In the genomic region with DNA sequence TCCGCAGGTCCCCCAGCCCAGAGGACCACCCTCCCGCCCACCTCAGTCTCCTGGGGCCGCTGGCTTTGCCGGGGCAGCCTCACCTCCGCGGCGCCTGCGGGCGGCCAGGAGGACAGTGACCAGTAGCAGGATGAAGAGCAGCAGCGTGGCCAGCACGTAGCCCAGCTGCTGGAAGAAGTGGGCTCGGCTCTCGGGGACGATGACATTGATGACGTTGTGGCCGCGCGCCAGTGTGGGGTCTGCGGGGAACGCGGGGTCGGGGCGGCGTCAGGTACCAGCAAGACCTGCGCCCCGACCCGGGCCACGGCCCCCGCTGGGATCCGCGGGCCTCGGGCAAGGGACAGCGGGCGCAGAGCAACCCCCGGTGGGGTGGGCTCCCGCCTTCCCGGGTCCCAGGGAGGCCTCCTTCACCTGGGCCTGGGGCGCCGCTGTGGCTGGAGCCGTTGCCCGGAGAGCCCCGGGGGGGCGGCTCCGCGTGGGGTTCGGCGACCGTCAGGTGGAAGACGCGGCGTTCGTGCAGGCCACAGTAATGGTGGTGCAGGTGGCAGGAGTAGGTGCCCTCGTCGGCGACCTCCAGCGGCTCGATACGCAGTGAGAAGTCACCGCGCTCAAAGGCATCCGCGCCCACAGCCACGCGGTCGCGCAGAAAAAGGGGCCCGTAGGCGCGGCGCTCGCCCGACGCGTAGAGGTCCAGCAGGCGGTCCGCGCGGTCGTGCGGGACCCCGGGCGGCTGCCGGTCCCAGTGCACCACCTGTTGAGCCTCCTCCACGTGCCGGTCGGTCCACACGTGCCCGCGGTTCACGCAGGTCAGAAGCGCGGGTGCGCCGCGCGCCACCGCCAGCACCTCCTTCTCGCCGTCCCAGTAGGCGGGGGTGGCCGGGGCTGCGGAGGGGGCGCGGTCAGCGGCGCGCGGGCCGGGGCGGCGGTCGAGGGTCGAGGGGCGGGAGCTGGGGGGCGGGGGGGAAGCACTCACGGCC, we compare ENCODE assay signal across 10 cellular contexts. TPM values are rescaled to one million over a fixed set of nuclear protein-coding genes. Genes with fewer than 3 reads are reported as not detected.
DNase-seq lines count a peak whose midpoint lies in the region; ATAC-seq, FAIRE-seq and TF ChIP-seq lines count a peak whose summit lies in the region.
"Had no signal": no experiment of that assay in that cellular context is flagged by ENCODE, and none has a peak within 500 bp of the region (broad histone marks: within the 10 kb centered on the region; RNA-seq: fewer than 3 reads in every experiment).

No MANE protein-coding gene starts in this region.

- H3K4me3 ChIP-seq in kidney (ENCODE audit: low read length in 2 of 2), result no peak overlapping the region
- peak overlapping the region; percentile 71 to 78 for H3K4me3 ChIP-seq in tibial artery

- H3K4me1 ChIP-seq in kidney (ENCODE audit: control insufficient read depth in 1 of 2, insufficient read depth in 1 of 2, low read depth in 1 of 2, low read length in 2 of 2) (peaks cover 0 to 18% of the 10 kb centered on the region in 2 donors), tibial artery (peaks cover 0 to 83% (median 70%) of the 10 kb centered on the region in 4 donors)

- peaks cover 6% of the 10 kb centered on the region for H3K27me3 Mint-ChIP-seq in activated naive CD4-positive, alpha-beta T cell treated with anti-CD3 and anti-CD28 coated beads, Interleukin-2, amount 50 U/mL, for 24 hours
- peaks cover 78% of the 10 kb centered on the region for H3K27me3 Mint-ChIP-seq in activated naive CD4-positive, alpha-beta T cell treated with anti-CD3 and anti-CD28 coated beads, Interleukin-2, amount 10 ng/mL, durations not matched to agents 7 days and 5 days
- H3K27me3 Mint-ChIP-seq in activated B cell treated with CpG ODN at 0.5 μM for 24 hours, result peaks cover 21% of the 10 kb centered on the region

- H3K36me3 ChIP-seq in kidney (ENCODE audit: control insufficient read depth in 1 of 2, insufficient read depth in 2 of 2, low read length in 2 of 2), result no peaks in the 10 kb centered on the region
- peaks cover 9 to 27% (median 24%) of the 10 kb centered on the region in 3 donors for H3K36me3 ChIP-seq in tibial artery
- H3K36me3 ChIP-seq: gastrocnemius medialis had no signal

- H3K36me3 Mint-ChIP-seq in activated naive CD4-positive, alpha-beta T cell treated with anti-CD3 and anti-CD28 coated beads, Interleukin-2, amount 50 U/mL, for 24 hours, result no peaks in the 10 kb centered on the region
- H3K36me3 Mint-ChIP-seq in activated naive CD4-positive, alpha-beta T cell treated with anti-CD3 and anti-CD28 coated beads, Interleukin-2, amount 10 ng/mL, durations not matched to agents 7 days and 5 days, result no peaks in the 10 kb centered on the region
- H3K36me3 Mint-ChIP-seq in activated B cell treated with CpG ODN at 0.5 μM for 24 hours (ENCODE audit: low read depth), result no peaks in the 10 kb centered on the region

- H3K27ac ChIP-seq in kidney (ENCODE audit: low read depth in 2 of 2, low read length in 2 of 2), result no peak overlapping the region
- H3K27ac ChIP-seq in tibial artery, result peak overlapping the region; percentile 94 to 97
- H3K27ac ChIP-seq in caudate nucleus (ENCODE audit: low read depth, low read length), result no peak overlapping the region

- no peak for DNase-seq in activated naive CD4-positive, alpha-beta T cell treated with anti-CD3 and anti-CD28 coated beads, Interleukin-2, amount 10 ng/mL, durations not matched to agents 7 days and 5 days
- DNase-seq in activated B cell treated with CpG ODN at 0.5 μM for 24 hours (no peak), kidney (peak; percentile 77), tibial artery (no peak), caudate nucleus (lab: John Stamatoyannopoulos, UW) (no peak), NCI-H82 (lab: John Stamatoyannopoulos, UW) (no peak)
- DNase-seq in activated CD8-positive, alpha-beta memory T cell treated with anti-CD3 and anti-CD28 coated beads, Interleukin-2, amount 50 U/mL, for 48 hours, result no peak
- DNase-seq: NK-92 treated with Interleukin-12 subunit alpha and Interleukin-12 subunit beta, amount 100 ng/mL, for 24 hours had no signal

- H3K27me3 ChIP-seq in tibial artery, result no peaks in the 10 kb centered on the region

- no peak overlapping the region for H3K27ac Mint-ChIP-seq in activated naive CD4-positive, alpha-beta T cell treated with anti-CD3 and anti-CD28 coated beads, Interleukin-2, amount 50 U/mL, for 24 hours
- no peak overlapping the region for H3K27ac Mint-ChIP-seq in activated naive CD4-positive, alpha-beta T cell treated with anti-CD3 and anti-CD28 coated beads, Interleukin-2, amount 10 ng/mL, durations not matched to agents 7 days and 5 days
- H3K27ac Mint-ChIP-seq in activated B cell treated with CpG ODN at 0.5 μM for 24 hours, result no peak overlapping the region

- peak; percentile 16 for ATAC-seq in activated B cell treated with CpG ODN at 0.5 μM for 24 hours (ENCODE audit: low read depth)
- ATAC-seq: gastrocnemius medialis had no signal

- no peak for TF ChIP-seq CTCF in activated B cell treated with CpG ODN at 0.5 μM for 24 hours (IDR thresholded peaks at IDR 0.05)
- no peak for TF ChIP-seq CTCF in kidney (IDR thresholded peaks at IDR 0.05; ENCODE audit: borderline replicate concordance, extremely low read depth, insufficient read depth)
- no peak for TF ChIP-seq CTCF in tibial artery (IDR thresholded peaks at IDR 0.05)

- no peaks in the 10 kb centered on the region for H3K9me3 ChIP-seq in kidney (ENCODE audit: control insufficient read depth in 1 of 2, low read length in 2 of 2)
- no peaks in the 10 kb centered on the region for H3K9me3 ChIP-seq in tibial artery
- H3K9me3 ChIP-seq: gastrocnemius medialis had no signal

- CTCF ChIA-PET in activated naive CD4-positive, alpha-beta T cell treated with anti-CD3 and anti-CD28 coated beads, Interleukin-2, amount 10 ng/mL, durations not matched to agents 7 days and 5 days (lab: Charles Lee), result interaction anchor here (1.0 to 1.1 kb wide), 2 partner anchors 7 to 17 kb away, joined by 3 to 4 read pairs; no protein-coding TSS in a partner anchor
- CTCF ChIA-PET in activated B cell treated with CpG ODN at 0.5 μM for 24 hours (lab: Charles Lee), result no interaction called here

- intact Hi-C loops in activated B cell treated with CpG ODN at 0.5 μM for 24 hours (cut with micrococcal nuclease), result loop anchor here (5.0 kb wide), 1 partner anchor 88 kb away; no protein-coding TSS in a partner anchor
- intact Hi-C loops in kidney (cut with DNase I), result no loop called here
- intact Hi-C loops in tibial artery (cut with DNase I; ENCODE audit: low total_unique reads), result no loop called here

- H3K4me3 Mint-ChIP-seq in activated naive CD4-positive, alpha-beta T cell treated with anti-CD3 and anti-CD28 coated beads, Interleukin-2, amount 50 U/mL, for 24 hours, result peak overlapping the region; percentile 69
- no peak overlapping the region for H3K4me3 Mint-ChIP-seq in activated naive CD4-positive, alpha-beta T cell treated with anti-CD3 and anti-CD28 coated beads, Interleukin-2, amount 10 ng/mL, durations not matched to agents 7 days and 5 days
- H3K4me3 Mint-ChIP-seq in activated B cell treated with CpG ODN at 0.5 μM for 24 hours, result no peak overlapping the region

- no peak overlapping the region for H3K9ac ChIP-seq in kidney (ENCODE audit: low read length in 2 of 2)

- H3K9me3 Mint-ChIP-seq in activated naive CD4-positive, alpha-beta T cell treated with anti-CD3 and anti-CD28 coated beads, Interleukin-2, amount 50 U/mL, for 24 hours, result no peaks in the 10 kb centered on the region
- no peaks in the 10 kb centered on the region for H3K9me3 Mint-ChIP-seq in activated naive CD4-positive, alpha-beta T cell treated with anti-CD3 and anti-CD28 coated beads, Interleukin-2, amount 10 ng/mL, durations not matched to agents 7 days and 5 days
- no peaks in the 10 kb centered on the region for H3K9me3 Mint-ChIP-seq in activated B cell treated with CpG ODN at 0.5 μM for 24 hours

- H3K4me1 Mint-ChIP-seq in activated naive CD4-positive, alpha-beta T cell treated with anti-CD3 and anti-CD28 coated beads, Interleukin-2, amount 50 U/mL, for 24 hours, result peaks cover 21% of the 10 kb centered on the region
- H3K4me1 Mint-ChIP-seq in activated naive CD4-positive, alpha-beta T cell treated with anti-CD3 and anti-CD28 coated beads, Interleukin-2, amount 10 ng/mL, durations not matched to agents 7 days and 5 days, result peaks cover 33% of the 10 kb centered on the region
- peaks cover 21% of the 10 kb centered on the region for H3K4me1 Mint-ChIP-seq in activated B cell treated with CpG ODN at 0.5 μM for 24 hours

- POLR2A ChIA-PET in activated B cell treated with CpG ODN at 0.5 μM for 24 hours (lab: Charles Lee), result no interaction called here

- no peak for FAIRE-seq in kidney (lab: Jason Lieb, UNC)

RNA-seq across cellular contexts. Expression of gene MXRA8, which starts 3.8 kb away (rescaled TPM):
- total RNA-seq in activated B cell treated with CpG ODN at 0.5 μM for 24 hours, result 0.07 and 0.16 TPM in 2 replicates
- total RNA-seq in kidney, result 26.0 TPM
- 64.7 TPM for polyA plus RNA-seq in kidney (ENCODE audit: insufficient read depth, low read depth, low replicate concordance)

RNA-seq across cellular contexts. Expression of gene DVL1, which starts 5.3 kb away (rescaled TPM):
- total RNA-seq in activated B cell treated with CpG ODN at 0.5 μM for 24 hours (29.3 and 30.7 TPM in 2 replicates), kidney (55.0 TPM)
- polyA plus RNA-seq in kidney (ENCODE audit: insufficient read depth, low read depth, low replicate concordance), result 32.5 TPM

RNA-seq across cellular contexts. Expression of gene AURKAIP1, which starts 20.4 kb away (rescaled TPM):
- total RNA-seq in activated B cell treated with CpG ODN at 0.5 μM for 24 hours (91.5 and 105 TPM in 2 replicates), kidney (111 TPM)
- polyA plus RNA-seq in kidney (ENCODE audit: insufficient read depth, low read depth, low replicate concordance), result 359 TPM

RNA-seq across cellular contexts. Expression of gene TAS1R3, which starts 23.5 kb away (rescaled TPM):
- 2.5 and 2.7 TPM in 2 replicates for total RNA-seq in activated B cell treated with CpG ODN at 0.5 μM for 24 hours
- 1.3 TPM for total RNA-seq in kidney
- polyA plus RNA-seq in kidney (ENCODE audit: insufficient read depth, low read depth, low replicate concordance), result 0.15 TPM

RNA-seq across cellular contexts. Expression of gene CPTP, which starts 30.0 kb away (rescaled TPM):
- total RNA-seq in activated B cell treated with CpG ODN at 0.5 μM for 24 hours, result 13.8 and 15.3 TPM in 2 replicates
- total RNA-seq in kidney, result 21.9 TPM
- 51.5 TPM for polyA plus RNA-seq in kidney (ENCODE audit: insufficient read depth, low read depth, low replicate concordance)

Comparison
In these comparisons a context has a peak if more than half of its experiments do, and no peak if none do; other contexts are left out.
1. H3K27ac ChIP-seq: peak in tibial artery (2 of 2); none in kidney (0 of 2) and caudate nucleus (single experiment).
2. H3K4me3 ChIP-seq: peak in tibial artery (2 of 2); none in kidney (0 of 2).
3. RNA of gene MXRA8, which starts 3.8 kb away (total RNA-seq): 26.0 TPM in kidney (single experiment); 0.07 to 0.16 TPM in activated B cell treated with CpG ODN at 0.5 μM for 24 hours; every median in the first group is over 10 times any median in the second.